Comparison of ENCODE assay signal across 22 cellular contexts in the genomic region with DNA sequence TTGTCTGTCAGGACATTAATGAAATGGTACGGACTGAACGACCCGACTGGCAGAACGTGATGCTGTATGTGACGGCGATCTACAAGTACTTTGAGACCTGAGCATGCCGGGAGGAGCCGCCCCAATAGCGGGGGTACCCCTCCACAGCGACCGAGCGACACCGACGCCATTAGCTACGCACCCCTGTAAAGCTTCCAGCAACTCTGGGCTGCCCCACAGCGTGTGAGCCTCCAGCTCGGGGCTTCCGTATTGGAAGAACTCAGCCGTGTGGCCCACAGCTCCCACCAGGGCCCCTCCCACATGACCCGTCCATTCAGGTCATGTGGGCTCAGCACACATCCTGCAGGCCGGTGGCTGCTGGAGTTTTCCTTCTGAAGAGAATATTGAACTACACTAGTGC.
"Had no signal": no experiment of that assay in that cellular context is flagged by ENCODE, and none has a peak within 500 bp of the region (broad histone marks: within the 10 kb centered on the region; RNA-seq: fewer than 3 reads in every experiment).

No MANE protein-coding gene starts in this region.

- H3K27me3 ChIP-seq: foreskin keratinocyte, hepatocyte, tibial artery had no signal

- DNase-seq: activated B cell treated with CpG ODN at 0.5 μM for 24 hours; activated CD4-positive, alpha-beta memory T cell treated with anti-CD3 and anti-CD28 coated beads, Interleukin-2, amount 10 ng/mL, durations not matched to agents 7 days and 5 days; activated CD4-positive, alpha-beta T cell treated with anti-CD3 and anti-CD28 coated beads for 48 hours; activated effector memory CD4-positive, alpha-beta T cell treated with anti-CD3 and anti-CD28 coated beads, Interleukin-2, amount 50 U/mL, for 16 hours; activated naive CD4-positive, alpha-beta T cell treated with anti-CD3 and anti-CD28 coated beads, Interleukin-2, amount 10 ng/mL, durations not matched to agents 7 days and 5 days; activated T-cell treated with anti-CD3 and anti-CD28 coated beads, Interleukin-2, amount 50 U/mL, for 72 hours; central memory CD4-positive, alpha-beta T cell; dermis blood vessel endothelial cell; effector CD8-positive, alpha-beta T cell; foreskin keratinocyte; mesendoderm; nucleus accumbens; retina; stimulated activated CD4-positive, alpha-beta T cell treated with anti-CD3 and anti-CD28 coated beads, Interleukin-12 subunit alpha, Interleukin-12 subunit beta, amount 100 ng/mL, for 4 hours; stimulated activated CD4-positive, alpha-beta T cell treated with anti-CD3 and anti-CD28 coated beads, Interleukin-4, amount 100 ng/mL, for 4 hours; stimulated activated naive CD8-positive, alpha-beta T cell treated with anti-CD3 and anti-CD28 coated beads, Interleukin-15, amount 100 ng/mL, for 72 hours; SW 1271; T-helper 17 cell had no signal

- H3K9me3 ChIP-seq: mucosa of descending colon, tibial artery had no signal

- H3K9me3 Mint-ChIP-seq: activated B cell treated with CpG ODN at 0.5 μM for 24 hours; activated CD4-positive, alpha-beta memory T cell treated with anti-CD3 and anti-CD28 coated beads, Interleukin-2, amount 10 ng/mL, durations not matched to agents 7 days and 5 days; activated naive CD4-positive, alpha-beta T cell treated with anti-CD3 and anti-CD28 coated beads, Interleukin-2, amount 10 ng/mL, durations not matched to agents 7 days and 5 days; activated T-cell treated with anti-CD3 and anti-CD28 coated beads, Interleukin-2, amount 50 U/mL, for 72 hours; brain; stimulated activated naive CD8-positive, alpha-beta T cell treated with anti-CD3 and anti-CD28 coated beads, Interleukin-15, amount 100 ng/mL, for 72 hours had no signal

- H3K27ac ChIP-seq: foreskin keratinocyte, hepatocyte, tibial artery had no signal

- H3K4me3 ChIP-seq: hepatocyte, mucosa of descending colon, tibial artery had no signal

- H3K27ac Mint-ChIP-seq: activated B cell treated with CpG ODN at 0.5 μM for 24 hours; activated CD4-positive, alpha-beta memory T cell treated with anti-CD3 and anti-CD28 coated beads, Interleukin-2, amount 10 ng/mL, durations not matched to agents 7 days and 5 days had no signal

- ATAC-seq: activated T-cell treated with anti-CD3 and anti-CD28 coated beads, Interleukin-2, amount 50 U/mL, for 72 hours; foreskin keratinocyte; stimulated activated naive CD8-positive, alpha-beta T cell treated with anti-CD3 and anti-CD28 coated beads, Interleukin-15, amount 100 ng/mL, for 72 hours; T-helper 17 cell had no signal

- H3K4me1 Mint-ChIP-seq: brain had no signal

- H3K27me3 Mint-ChIP-seq: activated B cell treated with CpG ODN at 0.5 μM for 24 hours; activated CD4-positive, alpha-beta memory T cell treated with anti-CD3 and anti-CD28 coated beads, Interleukin-2, amount 10 ng/mL, durations not matched to agents 7 days and 5 days; activated naive CD4-positive, alpha-beta T cell treated with anti-CD3 and anti-CD28 coated beads, Interleukin-2, amount 10 ng/mL, durations not matched to agents 7 days and 5 days; brain; stimulated activated naive CD8-positive, alpha-beta T cell treated with anti-CD3 and anti-CD28 coated beads, Interleukin-15, amount 100 ng/mL, for 72 hours; T-helper 17 cell had no signal

- H3K4me3 Mint-ChIP-seq: activated B cell treated with CpG ODN at 0.5 μM for 24 hours; activated CD4-positive, alpha-beta memory T cell treated with anti-CD3 and anti-CD28 coated beads, Interleukin-2, amount 10 ng/mL, durations not matched to agents 7 days and 5 days; activated naive CD4-positive, alpha-beta T cell treated with anti-CD3 and anti-CD28 coated beads, Interleukin-2, amount 10 ng/mL, durations not matched to agents 7 days and 5 days; activated T-cell treated with anti-CD3 and anti-CD28 coated beads, Interleukin-2, amount 50 U/mL, for 72 hours; brain; stimulated activated naive CD8-positive, alpha-beta T cell treated with anti-CD3 and anti-CD28 coated beads, Interleukin-15, amount 100 ng/mL, for 72 hours; T-helper 17 cell had no signal
